Comparison of ENCODE assay signal across 1 cellular context in the genomic region with DNA sequence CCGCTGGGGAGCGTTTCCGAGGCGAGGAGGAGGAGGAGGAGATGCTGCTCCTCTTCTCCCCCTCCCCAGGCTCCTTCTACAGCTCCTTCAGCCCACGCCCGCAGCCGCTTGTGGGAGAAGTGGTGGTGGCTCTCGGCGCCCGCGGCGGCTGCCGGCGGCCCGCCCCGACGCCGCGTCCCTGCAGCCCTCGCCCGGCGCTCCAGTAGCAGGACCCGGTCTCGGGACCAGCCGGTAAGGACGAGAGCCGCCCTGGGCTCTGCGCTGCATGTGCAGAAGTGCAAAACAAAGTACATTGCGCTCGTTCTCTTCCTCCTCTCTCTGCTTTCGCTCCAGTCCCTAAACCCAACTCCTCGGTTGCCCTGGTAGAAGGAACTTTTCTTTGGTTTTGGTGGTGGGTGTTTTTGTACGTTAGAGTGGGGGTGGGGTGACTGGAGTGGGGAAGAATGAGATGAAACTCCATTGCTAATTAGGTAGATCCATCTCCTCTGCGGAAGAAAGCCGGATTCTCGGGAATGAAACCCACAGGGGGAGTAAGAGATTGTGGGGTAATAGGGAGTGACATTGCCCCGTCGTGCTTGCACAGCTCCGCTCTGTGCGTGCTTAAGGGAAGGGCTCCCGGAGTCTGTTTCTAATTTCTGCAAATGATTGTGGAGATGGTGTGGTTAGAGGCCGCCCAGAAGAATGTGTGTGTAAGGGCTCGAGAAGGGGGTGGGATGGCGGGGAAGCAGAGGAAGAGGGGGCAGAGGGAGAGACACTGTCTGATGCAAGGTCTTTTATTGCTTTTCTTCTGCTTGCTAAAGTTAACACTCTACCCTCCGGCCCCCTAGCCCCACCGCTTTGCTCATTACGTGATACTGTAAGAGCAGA.
TF ChIP-seq lines count a peak whose summit lies in the region.

No MANE protein-coding gene starts in this region.

TF ChIP-seq in GM12878, 131 proteins besides CTCF, POLR2A, EP300 and RAD21 (continued from another document and continues in another):
- TF ChIP-seq DPF2 (IDR thresholded peaks at IDR 0.05) (0 out of 2 replicates have a peak, but pooled peaks have one; percentile 11), JUNB (IDR thresholded peaks at IDR 0.05) (0 out of 2 replicates have a peak, but pooled peaks have one; percentile 6), FOXK2 (IDR thresholded peaks at IDR 0.05) (no peak), SRF (IDR thresholded peaks at IDR 0.05; ENCODE audit: low read depth in 2 of 2, low read length in 2 of 2) (no peak), SPI1 (IDR thresholded peaks at IDR 0.05; ENCODE audit: borderline replicate concordance, insufficient read depth, low read depth, low read length) (no peak), KDM1A (IDR thresholded peaks at IDR 0.05; ENCODE audit: borderline replicate concordance) (no peak), IKZF2 (IDR thresholded peaks at IDR 0.05) (peak; percentile 66 to 71; a peak in 2 of 4 replicates), ZZZ3 (IDR thresholded peaks at IDR 0.05; ENCODE audit: control insufficient read depth, insufficient read length, low read depth) (no peak), NFXL1 (IDR thresholded peaks at IDR 0.05; ENCODE audit: borderline replicate concordance) (no peak), ZNF217 (IDR thresholded peaks at IDR 0.05) (no peak), FOXM1 (IDR thresholded peaks at IDR 0.05; ENCODE audit: low read depth, low read length) (peak; percentile 41; the same call in 1 of the 2 replicates), TCF3 (IDR thresholded peaks at IDR 0.05; ENCODE audit: borderline replicate concordance, insufficient read depth, low read depth, low read length) (no peak), TCF7 (IDR thresholded peaks at IDR 0.05; ENCODE audit: borderline replicate concordance) (no peak), POU2F2 (IDR thresholded peaks at IDR 0.05; ENCODE audit: borderline replicate concordance, low read depth, low read length) (no peak), RCOR1 (conservative IDR thresholded peaks at IDR 0.05; ENCODE audit: low read depth, low read length) (no peak), NFYA (IDR thresholded peaks at IDR 0.05; ENCODE audit: borderline replicate concordance, low read depth, low read length) (no peak), GATAD2B (conservative IDR thresholded peaks at IDR 0.05; ENCODE audit: low read depth) (no peak), NR2C1 (IDR thresholded peaks at IDR 0.05) (no peak), MEF2A (IDR thresholded peaks at IDR 0.05; ENCODE audit: insufficient read depth, low read depth, low read length) (no peak), CHD1 (IDR thresholded peaks at IDR 0.05; ENCODE audit: low read depth, low read length) (no peak), EZH2 (IDR thresholded peaks at IDR 0.05; ENCODE audit: borderline replicate concordance, control insufficient read depth, low read depth, low read length) (no peak), BACH1 (IDR thresholded peaks at IDR 0.05; ENCODE audit: borderline replicate concordance) (no peak), SUPT20H (IDR thresholded peaks at IDR 0.05; ENCODE audit: borderline replicate concordance, control insufficient read depth, low read depth, low read length) (no peak), SMAD5 (IDR thresholded peaks at IDR 0.05; ENCODE audit: low read depth) (no peak), IRF4 (IDR thresholded peaks at IDR 0.05; ENCODE audit: low read depth, low read length) (0 out of 2 replicates have a peak, but pooled peaks have one; percentile 25), TCF12 (IDR thresholded peaks at IDR 0.05; ENCODE audit: low read depth, low read length) (0 out of 2 replicates have a peak, but pooled peaks have one; percentile 12), KAT2A (conservative IDR thresholded peaks at IDR 0.05; ENCODE audit: control insufficient read depth, low read depth, low read length) (no peak), ZSCAN29 (IDR thresholded peaks at IDR 0.05) (no peak), ASH2L (IDR thresholded peaks at IDR 0.05; ENCODE audit: borderline replicate concordance, low read depth) (no peak)
- TF ChIP-seq, protein P1, sequence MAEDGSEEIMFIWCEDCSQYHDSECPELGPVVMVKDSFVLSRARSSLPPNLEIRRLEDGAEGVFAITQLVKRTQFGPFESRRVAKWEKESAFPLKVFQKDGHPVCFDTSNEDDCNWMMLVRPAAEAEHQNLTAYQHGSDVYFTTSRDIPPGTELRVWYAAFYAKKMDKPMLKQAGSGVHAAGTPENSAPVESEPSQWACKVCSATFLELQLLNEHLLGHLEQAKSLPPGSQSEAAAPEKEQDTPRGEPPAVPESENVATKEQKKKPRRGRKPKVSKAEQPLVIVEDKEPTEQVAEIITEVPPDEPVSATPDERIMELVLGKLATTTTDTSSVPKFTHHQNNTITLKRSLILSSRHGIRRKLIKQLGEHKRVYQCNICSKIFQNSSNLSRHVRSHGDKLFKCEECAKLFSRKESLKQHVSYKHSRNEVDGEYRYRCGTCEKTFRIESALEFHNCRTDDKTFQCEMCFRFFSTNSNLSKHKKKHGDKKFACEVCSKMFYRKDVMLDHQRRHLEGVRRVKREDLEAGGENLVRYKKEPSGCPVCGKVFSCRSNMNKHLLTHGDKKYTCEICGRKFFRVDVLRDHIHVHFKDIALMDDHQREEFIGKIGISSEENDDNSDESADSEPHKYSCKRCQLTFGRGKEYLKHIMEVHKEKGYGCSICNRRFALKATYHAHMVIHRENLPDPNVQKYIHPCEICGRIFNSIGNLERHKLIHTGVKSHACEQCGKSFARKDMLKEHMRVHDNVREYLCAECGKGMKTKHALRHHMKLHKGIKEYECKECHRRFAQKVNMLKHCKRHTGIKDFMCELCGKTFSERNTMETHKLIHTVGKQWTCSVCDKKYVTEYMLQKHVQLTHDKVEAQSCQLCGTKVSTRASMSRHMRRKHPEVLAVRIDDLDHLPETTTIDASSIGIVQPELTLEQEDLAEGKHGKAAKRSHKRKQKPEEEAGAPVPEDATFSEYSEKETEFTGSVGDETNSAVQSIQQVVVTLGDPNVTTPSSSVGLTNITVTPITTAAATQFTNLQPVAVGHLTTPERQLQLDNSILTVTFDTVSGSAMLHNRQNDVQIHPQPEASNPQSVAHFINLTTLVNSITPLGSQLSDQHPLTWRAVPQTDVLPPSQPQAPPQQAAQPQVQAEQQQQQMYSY (CRISPR knock-in tag; IDR thresholded peaks at IDR 0.05): no peak
- TF ChIP-seq, protein P2, sequence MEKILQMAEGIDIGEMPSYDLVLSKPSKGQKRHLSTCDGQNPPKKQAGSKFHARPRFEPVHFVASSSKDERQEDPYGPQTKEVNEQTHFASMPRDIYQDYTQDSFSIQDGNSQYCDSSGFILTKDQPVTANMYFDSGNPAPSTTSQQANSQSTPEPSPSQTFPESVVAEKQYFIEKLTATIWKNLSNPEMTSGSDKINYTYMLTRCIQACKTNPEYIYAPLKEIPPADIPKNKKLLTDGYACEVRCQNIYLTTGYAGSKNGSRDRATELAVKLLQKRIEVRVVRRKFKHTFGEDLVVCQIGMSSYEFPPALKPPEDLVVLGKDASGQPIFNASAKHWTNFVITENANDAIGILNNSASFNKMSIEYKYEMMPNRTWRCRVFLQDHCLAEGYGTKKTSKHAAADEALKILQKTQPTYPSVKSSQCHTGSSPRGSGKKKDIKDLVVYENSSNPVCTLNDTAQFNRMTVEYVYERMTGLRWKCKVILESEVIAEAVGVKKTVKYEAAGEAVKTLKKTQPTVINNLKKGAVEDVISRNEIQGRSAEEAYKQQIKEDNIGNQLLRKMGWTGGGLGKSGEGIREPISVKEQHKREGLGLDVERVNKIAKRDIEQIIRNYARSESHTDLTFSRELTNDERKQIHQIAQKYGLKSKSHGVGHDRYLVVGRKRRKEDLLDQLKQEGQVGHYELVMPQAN (conservative IDR thresholded peaks at IDR 0.05): peak; percentile 78
- TF ChIP-seq, protein P3, sequence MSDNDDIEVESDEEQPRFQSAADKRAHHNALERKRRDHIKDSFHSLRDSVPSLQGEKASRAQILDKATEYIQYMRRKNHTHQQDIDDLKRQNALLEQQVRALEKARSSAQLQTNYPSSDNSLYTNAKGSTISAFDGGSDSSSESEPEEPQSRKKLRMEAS (IDR thresholded peaks at IDR 0.05; ENCODE audit: low read depth, low read length): no peak
- TF ChIP-seq, protein P4, sequence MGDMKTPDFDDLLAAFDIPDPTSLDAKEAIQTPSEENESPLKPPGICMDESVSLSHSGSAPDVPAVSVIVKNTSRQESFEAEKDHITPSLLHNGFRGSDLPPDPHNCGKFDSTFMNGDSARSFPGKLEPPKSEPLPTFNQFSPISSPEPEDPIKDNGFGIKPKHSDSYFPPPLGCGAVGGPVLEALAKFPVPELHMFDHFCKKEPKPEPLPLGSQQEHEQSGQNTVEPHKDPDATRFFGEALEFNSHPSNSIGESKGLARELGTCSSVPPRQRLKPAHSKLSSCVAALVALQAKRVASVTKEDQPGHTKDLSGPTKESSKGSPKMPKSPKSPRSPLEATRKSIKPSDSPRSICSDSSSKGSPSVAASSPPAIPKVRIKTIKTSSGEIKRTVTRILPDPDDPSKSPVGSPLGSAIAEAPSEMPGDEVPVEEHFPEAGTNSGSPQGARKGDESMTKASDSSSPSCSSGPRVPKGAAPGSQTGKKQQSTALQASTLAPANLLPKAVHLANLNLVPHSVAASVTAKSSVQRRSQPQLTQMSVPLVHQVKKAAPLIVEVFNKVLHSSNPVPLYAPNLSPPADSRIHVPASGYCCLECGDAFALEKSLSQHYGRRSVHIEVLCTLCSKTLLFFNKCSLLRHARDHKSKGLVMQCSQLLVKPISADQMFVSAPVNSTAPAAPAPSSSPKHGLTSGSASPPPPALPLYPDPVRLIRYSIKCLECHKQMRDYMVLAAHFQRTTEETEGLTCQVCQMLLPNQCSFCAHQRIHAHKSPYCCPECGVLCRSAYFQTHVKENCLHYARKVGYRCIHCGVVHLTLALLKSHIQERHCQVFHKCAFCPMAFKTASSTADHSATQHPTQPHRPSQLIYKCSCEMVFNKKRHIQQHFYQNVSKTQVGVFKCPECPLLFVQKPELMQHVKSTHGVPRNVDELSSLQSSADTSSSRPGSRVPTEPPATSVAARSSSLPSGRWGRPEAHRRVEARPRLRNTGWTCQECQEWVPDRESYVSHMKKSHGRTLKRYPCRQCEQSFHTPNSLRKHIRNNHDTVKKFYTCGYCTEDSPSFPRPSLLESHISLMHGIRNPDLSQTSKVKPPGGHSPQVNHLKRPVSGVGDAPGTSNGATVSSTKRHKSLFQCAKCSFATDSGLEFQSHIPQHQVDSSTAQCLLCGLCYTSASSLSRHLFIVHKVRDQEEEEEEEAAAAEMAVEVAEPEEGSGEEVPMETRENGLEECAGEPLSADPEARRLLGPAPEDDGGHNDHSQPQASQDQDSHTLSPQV (IDR thresholded peaks at IDR 0.05): 0 out of 2 replicates have a peak, but pooled peaks have one; percentile 32
- TF ChIP-seq, protein P5, sequence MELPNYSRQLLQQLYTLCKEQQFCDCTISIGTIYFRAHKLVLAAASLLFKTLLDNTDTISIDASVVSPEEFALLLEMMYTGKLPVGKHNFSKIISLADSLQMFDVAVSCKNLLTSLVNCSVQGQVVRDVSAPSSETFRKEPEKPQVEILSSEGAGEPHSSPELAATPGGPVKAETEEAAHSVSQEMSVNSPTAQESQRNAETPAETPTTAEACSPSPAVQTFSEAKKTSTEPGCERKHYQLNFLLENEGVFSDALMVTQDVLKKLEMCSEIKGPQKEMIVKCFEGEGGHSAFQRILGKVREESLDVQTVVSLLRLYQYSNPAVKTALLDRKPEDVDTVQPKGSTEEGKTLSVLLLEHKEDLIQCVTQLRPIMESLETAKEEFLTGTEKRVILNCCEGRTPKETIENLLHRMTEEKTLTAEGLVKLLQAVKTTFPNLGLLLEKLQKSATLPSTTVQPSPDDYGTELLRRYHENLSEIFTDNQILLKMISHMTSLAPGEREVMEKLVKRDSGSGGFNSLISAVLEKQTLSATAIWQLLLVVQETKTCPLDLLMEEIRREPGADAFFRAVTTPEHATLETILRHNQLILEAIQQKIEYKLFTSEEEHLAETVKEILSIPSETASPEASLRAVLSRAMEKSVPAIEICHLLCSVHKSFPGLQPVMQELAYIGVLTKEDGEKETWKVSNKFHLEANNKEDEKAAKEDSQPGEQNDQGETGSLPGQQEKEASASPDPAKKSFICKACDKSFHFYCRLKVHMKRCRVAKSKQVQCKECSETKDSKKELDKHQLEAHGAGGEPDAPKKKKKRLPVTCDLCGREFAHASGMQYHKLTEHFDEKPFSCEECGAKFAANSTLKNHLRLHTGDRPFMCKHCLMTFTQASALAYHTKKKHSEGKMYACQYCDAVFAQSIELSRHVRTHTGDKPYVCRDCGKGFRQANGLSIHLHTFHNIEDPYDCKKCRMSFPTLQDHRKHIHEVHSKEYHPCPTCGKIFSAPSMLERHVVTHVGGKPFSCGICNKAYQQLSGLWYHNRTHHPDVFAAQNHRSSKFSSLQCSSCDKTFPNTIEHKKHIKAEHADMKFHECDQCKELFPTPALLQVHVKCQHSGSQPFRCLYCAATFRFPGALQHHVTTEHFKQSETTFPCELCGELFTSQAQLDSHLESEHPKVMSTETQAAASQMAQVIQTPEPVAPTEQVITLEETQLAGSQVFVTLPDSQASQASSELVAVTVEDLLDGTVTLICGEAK (IDR thresholded peaks at IDR 0.05; ENCODE audit: borderline replicate concordance): no peak
- TF ChIP-seq, protein P6, sequence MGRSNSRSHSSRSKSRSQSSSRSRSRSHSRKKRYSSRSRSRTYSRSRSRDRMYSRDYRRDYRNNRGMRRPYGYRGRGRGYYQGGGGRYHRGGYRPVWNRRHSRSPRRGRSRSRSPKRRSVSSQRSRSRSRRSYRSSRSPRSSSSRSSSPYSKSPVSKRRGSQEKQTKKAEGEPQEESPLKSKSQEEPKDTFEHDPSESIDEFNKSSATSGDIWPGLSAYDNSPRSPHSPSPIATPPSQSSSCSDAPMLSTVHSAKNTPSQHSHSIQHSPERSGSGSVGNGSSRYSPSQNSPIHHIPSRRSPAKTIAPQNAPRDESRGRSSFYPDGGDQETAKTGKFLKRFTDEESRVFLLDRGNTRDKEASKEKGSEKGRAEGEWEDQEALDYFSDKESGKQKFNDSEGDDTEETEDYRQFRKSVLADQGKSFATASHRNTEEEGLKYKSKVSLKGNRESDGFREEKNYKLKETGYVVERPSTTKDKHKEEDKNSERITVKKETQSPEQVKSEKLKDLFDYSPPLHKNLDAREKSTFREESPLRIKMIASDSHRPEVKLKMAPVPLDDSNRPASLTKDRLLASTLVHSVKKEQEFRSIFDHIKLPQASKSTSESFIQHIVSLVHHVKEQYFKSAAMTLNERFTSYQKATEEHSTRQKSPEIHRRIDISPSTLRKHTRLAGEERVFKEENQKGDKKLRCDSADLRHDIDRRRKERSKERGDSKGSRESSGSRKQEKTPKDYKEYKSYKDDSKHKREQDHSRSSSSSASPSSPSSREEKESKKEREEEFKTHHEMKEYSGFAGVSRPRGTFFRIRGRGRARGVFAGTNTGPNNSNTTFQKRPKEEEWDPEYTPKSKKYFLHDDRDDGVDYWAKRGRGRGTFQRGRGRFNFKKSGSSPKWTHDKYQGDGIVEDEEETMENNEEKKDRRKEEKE (IDR thresholded peaks at IDR 0.05): no peak
